Comparison of ENCODE assay signal across 9 cellular contexts in the genomic region with DNA sequence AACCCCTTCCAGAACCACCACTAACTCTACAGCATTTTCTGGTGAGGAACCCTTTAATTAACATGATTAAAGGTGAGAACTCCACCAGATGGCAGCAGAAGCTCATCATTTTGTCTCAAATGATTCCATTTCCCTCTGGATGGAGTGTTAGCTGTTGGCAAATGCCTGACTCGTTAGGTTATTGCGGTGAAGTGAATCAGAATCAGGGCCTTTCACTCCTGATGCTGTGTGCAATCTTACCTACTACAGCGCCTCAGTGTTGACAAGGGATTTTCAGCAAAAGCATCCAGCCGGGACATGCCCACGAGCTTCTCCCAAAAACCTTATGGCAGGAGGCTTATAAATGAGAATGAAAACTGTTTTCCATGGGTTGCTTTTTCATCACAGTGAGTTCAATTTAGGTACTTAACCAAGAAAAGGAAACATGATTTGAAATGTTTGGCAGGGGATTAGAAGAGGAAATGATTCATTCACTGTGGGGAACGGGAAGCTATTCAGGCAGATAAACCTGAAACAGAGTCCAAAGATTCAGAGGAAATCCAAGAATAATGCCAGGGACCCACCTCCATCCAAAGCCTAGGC. TPM values are rescaled to one million over a fixed set of nuclear protein-coding genes. Genes with fewer than 3 reads are reported as not detected.
DNase-seq lines count a peak whose midpoint lies in the region; ATAC-seq and TF ChIP-seq lines count a peak whose summit lies in the region.
"Had no signal": no experiment of that assay in that cellular context is flagged by ENCODE, and none has a peak within 500 bp of the region (broad histone marks: within the 10 kb centered on the region; RNA-seq: fewer than 3 reads in every experiment).

No MANE protein-coding gene starts in this region.

- H3K79me2 ChIP-seq in GM23248 (ENCODE audit: insufficient read depth), result no peaks in the 10 kb centered on the region

- H3K36me3 ChIP-seq in GM23248 (ENCODE audit: low read depth), result no peaks in the 10 kb centered on the region
- no peaks in the 10 kb centered on the region for H3K36me3 ChIP-seq in lung (ENCODE audit: control insufficient read depth in 2 of 2, insufficient read depth in 2 of 2, low read length in 2 of 2)

- H3F3A ChIP-seq in GM23248 (ENCODE audit: insufficient read depth), result peaks cover 24% of the 10 kb centered on the region

- ATAC-seq in activated CD4-positive, CD25-positive, alpha-beta regulatory T cell treated with anti-CD3 and anti-CD28 coated beads, Interleukin-2, amount 50 U/mL, for 24 hours, result peak; percentile 38 to 65
- peak; percentile 60 for ATAC-seq in effector memory CD8-positive, alpha-beta T cell (replicated peaks)
- ATAC-seq in lung (ENCODE audit: insufficient read depth, low FRiP score) (peak; percentile 87), GM19452 (IDR thresholded peaks at IDR 0.05; ENCODE audit: unreplicated experiment) (no peak)

- H3K27ac Mint-ChIP-seq in effector memory CD8-positive, alpha-beta T cell, result no peak overlapping the region

- H3K27ac ChIP-seq in GM23248 (peak overlapping the region; percentile 73), lung (ENCODE audit: low read depth in 1 of 2, low read length in 1 of 2) (peak overlapping the region in 1 of 2 donors; percentile 26)

- no peaks in the 10 kb centered on the region for H3K9me3 Mint-ChIP-seq in effector memory CD8-positive, alpha-beta T cell
- H3K9me3 Mint-ChIP-seq: IgD-negative memory B cell had no signal

- no peak overlapping the region for H3K4me3 Mint-ChIP-seq in effector memory CD8-positive, alpha-beta T cell
- H3K4me3 Mint-ChIP-seq: IgD-negative memory B cell had no signal

- in situ Hi-C loops in GM23248 (cut with MboI), result loop anchor here (25.0 kb wide), 1 partner anchor 523 kb away; the partner anchor contains the start of gene LIX1

- WGBS in GM23248 (ENCODE audit: low coverage in 1 of 2, low lambda C conversion rate in 2 of 2, missing lambda C conversion rate in 2 of 2), 2 experiments, result 1 to 4% methylated on average over 6 of the region's 6 CpGs
- WGBS in lung, 2 donors, result 18 to 24% methylated on average over 6 of the region's 6 CpGs

- H3K4me1 Mint-ChIP-seq in effector memory CD8-positive, alpha-beta T cell (ENCODE audit: low read depth in 2 of 2), result peaks cover 4 to 5% of the 10 kb centered on the region in 2 donors

- no peaks in the 10 kb centered on the region for H4K20me1 ChIP-seq in GM23248 (ENCODE audit: insufficient read depth)

- peak overlapping the region; percentile 80 for H2AFZ ChIP-seq in GM23248

- no peaks in the 10 kb centered on the region for H3K9me2 ChIP-seq in GM23248 (ENCODE audit: insufficient read depth)

- no peaks in the 10 kb centered on the region for H3K9me3 ChIP-seq in GM23248 (ENCODE audit: low read depth)
- no peaks in the 10 kb centered on the region for H3K9me3 ChIP-seq in lung (ENCODE audit: control insufficient read depth in 2 of 2, insufficient read depth in 1 of 2, low read length in 1 of 2)

- peak overlapping the region; percentile 54 for H3K9ac ChIP-seq in GM23248

- TF ChIP-seq CTCF in lung (IDR thresholded peaks at IDR 0.05; ENCODE audit: control extremely low read depth, extremely low read depth), result peak; percentile 62

- H3K4me2 ChIP-seq in GM23248 (ENCODE audit: unreplicated experiment), result peak overlapping the region; percentile 91

- no peaks in the 10 kb centered on the region for H3K36me3 Mint-ChIP-seq in effector memory CD8-positive, alpha-beta T cell (ENCODE audit: insufficient read depth)
- H3K36me3 Mint-ChIP-seq: IgD-negative memory B cell had no signal

- no peaks in the 10 kb centered on the region for H3K27me3 ChIP-seq in GM23248 (replicated peaks; ENCODE audit: insufficient read depth)
- H3K27me3 ChIP-seq in lung (ENCODE audit: control insufficient read depth, insufficient read depth), result no peaks in the 10 kb centered on the region

- DNase-seq in C1 segment of cervical spinal cord (lab: John Stamatoyannopoulos, UW) (peak in 10 of 14 donors; percentile 6 to 78 (median 24)), GM23248 (peak; percentile 96), NCI-H2227 (lab: John Stamatoyannopoulos, UW; ENCODE audit: unreplicated experiment) (peak; percentile 72), lung (ENCODE audit: low spot score) (peak; percentile 71)
- DNase-seq in effector memory CD8-positive, alpha-beta T cell, result peak; percentile 39 to 59 (median 50)
- DNase-seq in stimulated activated CD8-positive, alpha-beta memory T cell treated with anti-CD3 and anti-CD28 coated beads, Interleukin-4, amount 100 ng/mL, for 48 hours, result peak; percentile 56

- peaks cover 20 to 24% of the 10 kb centered on the region in 2 donors for H3K27me3 Mint-ChIP-seq in effector memory CD8-positive, alpha-beta T cell

- H3K4me1 ChIP-seq in GM23248 (ENCODE audit: insufficient read depth) (peaks cover 20% of the 10 kb centered on the region), lung (ENCODE audit: control insufficient read depth in 2 of 2, insufficient read depth in 2 of 2, low read length in 2 of 2) (peaks cover 0 to 3% of the 10 kb centered on the region in 2 donors)

- peak overlapping the region; percentile 65 for H3K4me3 ChIP-seq in GM23248
- no peak overlapping the region for H3K4me3 ChIP-seq in lung

RNA-seq across cellular contexts. Expression of gene CAST, which starts 48.0 kb away (rescaled TPM):
- 150 and 179 TPM in 2 replicates for total RNA-seq in GM23248 (2014; rRNA removed; shearing (Covaris generic))
- polyA plus RNA-seq in GM23248 (2016; fragmentation: Nextera tagmentation; extraction: Ambion mirVana), result 188 and 196 TPM in 2 replicates
- total RNA-seq in lung, result 100 to 1,000 TPM; 269 to 279 TPM
- 10 to 100 TPM; 84.8 to 98.6 TPM for polyA plus RNA-seq in lung

Comparison
In these comparisons a context has a peak if more than half of its experiments do, and no peak if none do; other contexts are left out.
1. DNase-seq: peak in every context shown above with its lines; median percentile 96 in GM23248; 72 in NCI-H2227; 71 in lung; 56 in stimulated activated CD8-positive, alpha-beta memory T cell treated with anti-CD3 and anti-CD28 coated beads, Interleukin-4, amount 100 ng/mL, for 48 hours; 50 in effector memory CD8-positive, alpha-beta T cell; 24 in C1 segment of cervical spinal cord.